ENCODE assay signal across 1 cellular context in genomic region chr2:241354668-241355658, GRCh38.
TF ChIP-seq lines count a peak whose summit lies in the region.

No MANE protein-coding gene starts in this region.

TF ChIP-seq in HepG2, 621 proteins besides CTCF, POLR2A, EP300 and RAD21 (continued from another document and continues in another):
- TF ChIP-seq ZBTB43 (CRISPR knock-in tag; conservative IDR thresholded peaks at IDR 0.05): no peak
- TF ChIP-seq GMEB2 (CRISPR knock-in tag; IDR thresholded peaks at IDR 0.05; ENCODE audit: low read depth): no peak
- TF ChIP-seq ZNF20 (CRISPR knock-in tag; IDR thresholded peaks at IDR 0.05): no peak
- peak; percentile 80; the same call in 1 of the 2 replicates for TF ChIP-seq GZF1 (CRISPR knock-in tag; IDR thresholded peaks at IDR 0.05)
- TF ChIP-seq ZNF878 (CRISPR knock-in tag; IDR thresholded peaks at IDR 0.05): 0 out of 2 replicates have a peak, but pooled peaks have one; percentile 64
- peak; percentile 24; the same call in 1 of the 2 replicates for TF ChIP-seq THAP11 (CRISPR knock-in tag; IDR thresholded peaks at IDR 0.05)
- peak; percentile 64 for TF ChIP-seq DNMT1 (CRISPR knock-in tag; IDR thresholded peaks at IDR 0.05)
- TF ChIP-seq ZNF766 (CRISPR knock-in tag; IDR thresholded peaks at IDR 0.05; ENCODE audit: borderline replicate concordance): no peak
- TF ChIP-seq HNRNPH1 (optimal IDR thresholded peaks at IDR 0.05; ENCODE audit: low read depth, low read length): no peak
- peak; percentile 73; the same call in 1 of the 2 replicates for TF ChIP-seq ZNF280D (CRISPR knock-in tag; IDR thresholded peaks at IDR 0.05)
- no peak; the same call in 1 of the 2 replicates for TF ChIP-seq HDAC1 (CRISPR knock-in tag; IDR thresholded peaks at IDR 0.05)
- peak; percentile 37; the same call in 1 of the 2 replicates for TF ChIP-seq IKZF5 (CRISPR knock-in tag; IDR thresholded peaks at IDR 0.05)
- TF ChIP-seq RFX5 (IDR thresholded peaks at IDR 0.05; ENCODE audit: low read depth, low read length): no peak
- no peak; the same call in 1 of the 2 replicates for TF ChIP-seq SIN3B (IDR thresholded peaks at IDR 0.05; ENCODE audit: low read length)
- TF ChIP-seq TBX2 (CRISPR knock-in tag; IDR thresholded peaks at IDR 0.05; ENCODE audit: borderline replicate concordance): no peak
- 0 out of 2 replicates have a peak, but pooled peaks have one; percentile 67 for TF ChIP-seq ARNT2 (CRISPR knock-in tag; IDR thresholded peaks at IDR 0.05; ENCODE audit: low read depth)
- peak; percentile 36; the same call in 1 of the 2 replicates for TF ChIP-seq ZNF276 (CRISPR knock-in tag; IDR thresholded peaks at IDR 0.05; ENCODE audit: low read depth)
- TF ChIP-seq PAX8 (CRISPR knock-in tag; IDR thresholded peaks at IDR 0.05; ENCODE audit: borderline replicate concordance): no peak
- TF ChIP-seq HMG20A (CRISPR knock-in tag; IDR thresholded peaks at IDR 0.05; ENCODE audit: borderline replicate concordance): no peak
- TF ChIP-seq CREB3 (CRISPR knock-in tag; IDR thresholded peaks at IDR 0.05): no peak
- no peak for TF ChIP-seq HDAC6 (IDR thresholded peaks at IDR 0.05; ENCODE audit: low read depth, low read length)
- TF ChIP-seq MAFG (CRISPR knock-in tag; IDR thresholded peaks at IDR 0.05): no peak
- no peak for TF ChIP-seq ZNF282 (IDR thresholded peaks at IDR 0.05; ENCODE audit: partially characterized antibody)
- TF ChIP-seq ZBTB20 (CRISPR knock-in tag; IDR thresholded peaks at IDR 0.05; ENCODE audit: borderline replicate concordance, low read depth): peak; percentile 45; the same call in 1 of the 2 replicates
- no peak for TF ChIP-seq ZNF761 (CRISPR knock-in tag; conservative IDR thresholded peaks at IDR 0.05)
- TF ChIP-seq BRF2 (CRISPR knock-in tag; IDR thresholded peaks at IDR 0.05): no peak
- no peak for TF ChIP-seq ZNF609 (CRISPR knock-in tag; IDR thresholded peaks at IDR 0.05; ENCODE audit: borderline replicate concordance)
- TF ChIP-seq CSRNP2 (CRISPR knock-in tag; conservative IDR thresholded peaks at IDR 0.05; ENCODE audit: low read depth): no peak
- TF ChIP-seq ZNF576 (CRISPR knock-in tag; IDR thresholded peaks at IDR 0.05): no peak
- TF ChIP-seq RERE (CRISPR knock-in tag; IDR thresholded peaks at IDR 0.05; ENCODE audit: low read depth): 0 out of 2 replicates have a peak, but pooled peaks have one; percentile 17
